Comparison of ENCODE assay signal across 11 cellular contexts in genomic region chr11:111408789-111409727, GRCh38. TPM values are rescaled to one million over a fixed set of nuclear protein-coding genes. Genes with fewer than 3 reads are reported as not detected.
DNase-seq lines count a peak whose midpoint lies in the region; ATAC-seq and TF ChIP-seq lines count a peak whose summit lies in the region.
"Had no signal": no experiment of that assay in that cellular context is flagged by ENCODE, and none has a peak within 500 bp of the region (broad histone marks: within the 10 kb centered on the region; RNA-seq: fewer than 3 reads in every experiment).

No MANE protein-coding gene starts in this region.

- DNase-seq in Daoy (ENCODE audit: low read depth) (peak; percentile 72), astrocyte of the cerebellum (ENCODE audit: low read depth) (peak; percentile 51), NCI-H524 treated with DMSO at 0.1 percent for 48 hours (lab: John Stamatoyannopoulos, UW) (no peak), NCI-H1930 (lab: John Stamatoyannopoulos, UW) (no peak)
- DNase-seq: NCI-H1105 treated with DMSO at 0.1 percent for 48 hours had no signal

- H3K4me3 ChIP-seq in astrocyte of the cerebellum (ENCODE audit: low read depth, low read length): no peak overlapping the region

- in situ Hi-C loops in astrocyte of the cerebellum (cut with HindIII; ENCODE audit: low sequenced_read_pairs): no loop called here

- TF ChIP-seq CTCF in astrocyte of the cerebellum (IDR thresholded peaks at IDR 0.05; ENCODE audit: low read depth, low read length, missing control alignments): no peak

- ATAC-seq in GM21529 (IDR thresholded peaks at IDR 0.05; ENCODE audit: unreplicated experiment) (peak; percentile 39), HG03571 (IDR thresholded peaks at IDR 0.05; ENCODE audit: unreplicated experiment) (peak; percentile 46), HG03469 (IDR thresholded peaks at IDR 0.05; ENCODE audit: unreplicated experiment) (no peak), HG03045 (IDR thresholded peaks at IDR 0.05; ENCODE audit: unreplicated experiment) (no peak)

RNA-seq across cellular contexts. Expression of gene POU2AF1, which starts 30.0 kb away (rescaled TPM):
- not detected in 2 replicates for total RNA-seq in Daoy (2014; rRNA removed; shearing (Covaris generic))
- total RNA-seq: frontal cortex, H1 had no signal

Comparison
In these comparisons a context has a peak if more than half of its experiments do, and no peak if none do; other contexts are left out.
1. DNase-seq: peak in Daoy (single experiment) and astrocyte of the cerebellum (single experiment); none in NCI-H524 treated with DMSO at 0.1 percent for 48 hours (single experiment) and NCI-H1930 (0 of 2).
2. ATAC-seq: peak in GM21529 (single experiment) and HG03571 (single experiment); none in HG03469 (single experiment) and HG03045 (single experiment).